15 cellular contexts compared by ENCODE assay signal in the genomic region with DNA sequence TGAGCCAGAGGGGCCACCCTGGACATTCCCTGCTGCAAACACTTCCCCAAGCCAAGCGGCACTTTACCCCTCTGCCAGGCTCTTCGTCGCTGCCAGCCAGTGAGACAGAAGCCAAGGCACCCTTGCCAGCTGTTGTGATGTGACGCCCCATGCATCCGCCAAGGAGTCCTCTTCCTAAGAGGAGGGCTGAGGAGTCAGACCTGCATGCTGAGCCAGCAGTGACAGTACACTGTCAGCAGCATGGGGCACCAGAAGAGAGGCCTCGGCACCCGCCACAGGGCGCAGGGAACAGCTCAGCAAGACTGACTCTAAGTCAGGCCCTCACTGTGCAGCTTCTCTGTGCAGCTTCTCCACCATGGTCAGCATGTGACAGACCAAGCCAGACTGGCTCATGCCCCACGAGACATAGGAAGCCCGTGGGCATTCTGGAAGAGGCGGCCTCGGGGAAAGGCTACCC. TPM values are rescaled to one million over a fixed set of nuclear protein-coding genes. Genes with fewer than 3 reads are reported as not detected.
DNase-seq lines count a peak whose midpoint lies in the region; ATAC-seq and TF ChIP-seq lines count a peak whose summit lies in the region.
"Had no signal": no experiment of that assay in that cellular context is flagged by ENCODE, and none has a peak within 500 bp of the region (broad histone marks: within the 10 kb centered on the region; RNA-seq: fewer than 3 reads in every experiment).

No MANE protein-coding gene starts in this region.

- no peak for TF ChIP-seq CTCF in glutamatergic neuron (IDR thresholded peaks at IDR 0.05; ENCODE audit: partially characterized antibody, unreplicated experiment)

- no peak overlapping the region for H4K91ac ChIP-seq in neuronal stem cell (ENCODE audit: low read depth, low read length, poor library complexity)

- peaks cover 35% of the 10 kb centered on the region for H3K36me3 Mint-ChIP-seq in activated T-cell treated with anti-CD3 and anti-CD28 coated beads, Interleukin-2, amount 50 U/mL, for 24 hours (ENCODE audit: low read depth)
- H3K36me3 Mint-ChIP-seq in glutamatergic neuron (ENCODE audit: unreplicated experiment), result no peaks in the 10 kb centered on the region

- intact Hi-C loops in aorta (cut with DNase I), result loop anchor here (5.0 kb wide), 3 partner anchors 52 to 303 kb away; a partner anchor contains a TSS

- H3K9me3 ChIP-seq in neuronal stem cell (replicated peaks in 1 of 2; ENCODE audit: control insufficient read depth in 2 of 2, insufficient read depth in 1 of 2, low read depth in 1 of 2, low read length in 2 of 2) (no peaks in the 10 kb centered on the region), aorta (ENCODE audit: control insufficient read depth, low read length) (no peaks in the 10 kb centered on the region)

- WGBS in neuronal stem cell (ENCODE audit: extremely low coverage in 2 of 2, insufficient read length in 2 of 2, insufficient replicate concordance in 1 of 2), 2 donors, result no CpG with 5 or more reads among the region's 12 CpGs
- WGBS in aorta, 2 donors, result 62 to 65% methylated on average over 12 of the region's 12 CpGs

- H3K4me3 ChIP-seq in neuronal stem cell (ENCODE audit: low read length in 2 of 2) (no peak overlapping the region), aorta (ENCODE audit: low read length in 2 of 2) (no peak overlapping the region)

- no peak overlapping the region for H3K18ac ChIP-seq in neuronal stem cell (ENCODE audit: low read length)

- no peak overlapping the region for H3K14ac ChIP-seq in neuronal stem cell (ENCODE audit: low read length)

- no peak overlapping the region for H2BK12ac ChIP-seq in neuronal stem cell (ENCODE audit: low read length)

- peaks cover 12% of the 10 kb centered on the region for H3K4me1 Mint-ChIP-seq in activated T-cell treated with anti-CD3 and anti-CD28 coated beads, Interleukin-2, amount 50 U/mL, for 24 hours (ENCODE audit: low read depth)
- H3K4me1 Mint-ChIP-seq in glutamatergic neuron (ENCODE audit: low read depth, unreplicated experiment), result peaks cover 33% of the 10 kb centered on the region

- no peak overlapping the region for H3K27ac ChIP-seq in neuronal stem cell (replicated peaks; ENCODE audit: low read length)
- no peak overlapping the region for H3K27ac ChIP-seq in aorta (ENCODE audit: low read depth in 1 of 2, low read length in 2 of 2)
- H3K27ac ChIP-seq: 22Rv1, RWPE1 had no signal

- H2BK15ac ChIP-seq in neuronal stem cell (ENCODE audit: low read length), result no peak overlapping the region

- H3K4me3 Mint-ChIP-seq in activated T-cell treated with anti-CD3 and anti-CD28 coated beads, Interleukin-2, amount 50 U/mL, for 24 hours, result no peak overlapping the region
- no peak overlapping the region for H3K4me3 Mint-ChIP-seq in glutamatergic neuron (ENCODE audit: unreplicated experiment)

- DNase-seq in activated T-cell treated with anti-CD3 and anti-CD28 coated beads, Interleukin-2, amount 50 U/mL, for 24 hours, result no peak
- DNase-seq in activated T-cell treated with anti-CD3 and anti-CD28 coated beads, Interleukin-2, amount 50 U/mL, for 48 hours, result no peak
- peak; percentile 7 for DNase-seq in glutamatergic neuron
- no peak for DNase-seq in neuronal stem cell (ENCODE audit: low spot score)
- peak; percentile 45 to 51 for DNase-seq in aorta
- DNase-seq in activated CD8-positive, alpha-beta memory T cell treated with anti-CD3 and anti-CD28 coated beads for 24 hours, result no peak
- DNase-seq in NCI-H1417 treated with DMSO at 0.1 percent for 48 hours (lab: John Stamatoyannopoulos, UW), result no peak
- DNase-seq: DMS153; NCI-H69; NK-92 treated with Interleukin-12 subunit alpha and Interleukin-12 subunit beta, amount 100 ng/mL, for 24 hours; OCI-M1 had no signal

- peaks cover 4 to 51% of the 10 kb centered on the region in 2 donors for H3K36me3 ChIP-seq in neuronal stem cell (replicated peaks in 1 of 2; ENCODE audit: control insufficient read depth in 2 of 2, insufficient read depth in 2 of 2, low read length in 2 of 2)
- H3K36me3 ChIP-seq in aorta (ENCODE audit: control insufficient read depth in 1 of 2, insufficient read depth in 2 of 2, low read length in 1 of 2), result no peaks in the 10 kb centered on the region

- H3K4ac ChIP-seq in neuronal stem cell (ENCODE audit: low read length), result no peak overlapping the region

- no peak overlapping the region for H3K4me2 ChIP-seq in neuronal stem cell (ENCODE audit: insufficient read depth, low read length, poor library complexity, severe bottlenecking)

- H3K9ac ChIP-seq in neuronal stem cell (ENCODE audit: low read depth, low read length, poor library complexity), result peak overlapping the region; percentile 15

- H3K4me1 ChIP-seq in neuronal stem cell (ENCODE audit: control insufficient read depth in 2 of 2, insufficient read depth in 1 of 2, low read depth in 1 of 2, low read length in 2 of 2) (peaks cover 2 to 6% of the 10 kb centered on the region in 2 donors), aorta (ENCODE audit: control insufficient read depth in 1 of 2, insufficient read depth in 2 of 2, low read length in 2 of 2) (no peaks in the 10 kb centered on the region)

- H2AK5ac ChIP-seq in neuronal stem cell (ENCODE audit: low read depth, low read length), result no peak overlapping the region

- H4K8ac ChIP-seq in neuronal stem cell (ENCODE audit: low read depth, low read length), result no peak overlapping the region

- H3K27me3 ChIP-seq in neuronal stem cell (ENCODE audit: control insufficient read depth in 3 of 3, insufficient read depth in 3 of 3, low read depth in 1 of 3, low read length in 3 of 3) (no peaks in the 10 kb centered on the region), aorta (ENCODE audit: control insufficient read depth in 1 of 2, insufficient read depth in 2 of 2, low read length in 1 of 2) (no peaks in the 10 kb centered on the region)

- H2AFZ ChIP-seq in neuronal stem cell (ENCODE audit: low read length), result no peak overlapping the region

- peak overlapping the region; percentile 33 for H2BK5ac ChIP-seq in neuronal stem cell (ENCODE audit: low read length)

- no peak overlapping the region for H3K23ac ChIP-seq in neuronal stem cell (ENCODE audit: low read depth, low read length, poor library complexity)

- no peaks in the 10 kb centered on the region for H3K27me3 Mint-ChIP-seq in activated T-cell treated with anti-CD3 and anti-CD28 coated beads, Interleukin-2, amount 50 U/mL, for 24 hours
- peaks cover 8% of the 10 kb centered on the region for H3K27me3 Mint-ChIP-seq in glutamatergic neuron (ENCODE audit: unreplicated experiment)

- ATAC-seq in aorta (ENCODE audit: low FRiP score) (no peak), GM21528 (IDR thresholded peaks at IDR 0.05; ENCODE audit: low FRiP score, unreplicated experiment) (no peak)

- H3K79me1 ChIP-seq in neuronal stem cell (ENCODE audit: low read depth, low read length), result no peaks in the 10 kb centered on the region

- no peak overlapping the region for H2BK120ac ChIP-seq in neuronal stem cell (ENCODE audit: low read depth, low read length)

- H3K27ac Mint-ChIP-seq in activated T-cell treated with anti-CD3 and anti-CD28 coated beads, Interleukin-2, amount 50 U/mL, for 24 hours, result peak overlapping the region; percentile 38
- no peak overlapping the region for H3K27ac Mint-ChIP-seq in glutamatergic neuron (ENCODE audit: unreplicated experiment)

- no peaks in the 10 kb centered on the region for H3K9me3 Mint-ChIP-seq in activated T-cell treated with anti-CD3 and anti-CD28 coated beads, Interleukin-2, amount 50 U/mL, for 24 hours
- H3K9me3 Mint-ChIP-seq in glutamatergic neuron (ENCODE audit: unreplicated experiment), result peaks cover 3% of the 10 kb centered on the region

RNA-seq across cellular contexts. Expression of a gene that starts 26.4 kb away (rescaled TPM):
- total RNA-seq in glutamatergic neuron (ENCODE audit: unreplicated experiment) (27.1 TPM), aorta (10 to 100 TPM; 29.8 to 39.9 TPM)
- 13.9 TPM for polyA plus RNA-seq in neuronal stem cell (2013, experiment 1 of 2)
- 14.1 TPM for polyA plus RNA-seq in neuronal stem cell (2013, experiment 2 of 2)
- 10 to 100 TPM; 12.7 to 14.0 TPM for polyA plus RNA-seq in aorta

RNA-seq across cellular contexts. Expression of a gene that starts 32.5 kb away (rescaled TPM):
- total RNA-seq in glutamatergic neuron (ENCODE audit: unreplicated experiment) (not detected), aorta (1 to 10 TPM in 1 of 2 donors, under 1 TPM in 1; 0.58 to 1.7 TPM)
- not detected for polyA plus RNA-seq in neuronal stem cell (2013, experiment 1 of 2)
- polyA plus RNA-seq in neuronal stem cell (2013, experiment 2 of 2), result not detected
- polyA plus RNA-seq in aorta, result under 1 TPM in 1 of 2 donors, not detected in 1; 0.67 TPM
- polyA plus RNA-seq: BJ had no signal

Comparison
In these comparisons a context has a peak if more than half of its experiments do, and no peak if none do; other contexts are left out.
1. DNase-seq: peak in glutamatergic neuron (single experiment) and aorta (2 of 2); none in activated T-cell treated with anti-CD3 and anti-CD28 coated beads, Interleukin-2, amount 50 U/mL, for 24 hours (single experiment), activated T-cell treated with anti-CD3 and anti-CD28 coated beads, Interleukin-2, amount 50 U/mL, for 48 hours (0 of 2), neuronal stem cell (single experiment), activated CD8-positive, alpha-beta memory T cell treated with anti-CD3 and anti-CD28 coated beads for 24 hours (single experiment) and NCI-H1417 treated with DMSO at 0.1 percent for 48 hours (single experiment).